ENCODE assay signal across 1 cellular context in the genomic region with DNA sequence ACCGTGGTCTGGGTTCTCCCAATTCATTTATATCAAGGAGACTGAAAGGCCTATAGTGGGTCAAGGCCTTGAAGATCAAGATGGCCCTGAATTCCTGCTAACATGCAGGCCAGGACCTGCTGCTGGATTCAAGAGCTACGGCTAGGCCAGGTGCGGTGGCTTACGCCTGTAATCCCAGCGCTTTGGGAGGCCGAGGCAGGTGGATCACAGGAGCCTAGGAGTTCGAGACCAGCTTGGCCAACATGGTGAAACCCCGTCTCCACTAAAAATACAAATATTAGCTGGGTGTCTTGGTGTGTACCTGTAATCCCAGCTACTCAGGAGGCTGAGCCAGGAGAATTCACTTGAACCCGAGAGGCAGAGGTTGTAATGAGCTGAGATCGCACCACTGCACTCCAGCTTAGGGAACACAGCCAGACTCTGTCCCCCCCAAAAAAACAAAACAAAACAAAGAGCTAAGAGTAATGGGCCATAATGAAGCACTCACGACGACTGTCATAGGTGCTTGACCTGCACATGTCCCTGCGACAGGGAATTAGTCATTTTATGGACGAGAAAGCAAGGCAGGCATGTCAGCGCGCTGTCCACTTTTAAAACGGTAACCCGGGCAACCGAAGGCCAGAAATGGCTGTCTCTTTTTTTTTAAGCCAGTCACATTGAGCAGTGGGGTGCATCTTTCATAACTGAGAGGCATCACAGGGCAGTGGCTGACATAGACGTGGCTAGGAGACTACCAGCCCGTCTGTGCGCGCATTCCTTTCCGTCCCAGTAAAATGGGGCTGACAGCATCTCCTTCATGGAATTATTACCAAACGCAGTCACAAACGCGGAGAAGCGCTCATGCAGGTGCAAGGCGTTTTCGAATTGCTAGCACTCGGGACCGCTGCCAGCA.
A peak's percentile ranks its signal among the peaks of the same experiment; 100 is the strongest.
TF ChIP-seq lines count a peak whose summit lies in the region.

No MANE protein-coding gene starts in this region.

TF ChIP-seq in HepG2, 621 proteins besides CTCF, POLR2A, EP300 and RAD21 (continued from another document and continues in another):
- TF ChIP-seq, protein P1, sequence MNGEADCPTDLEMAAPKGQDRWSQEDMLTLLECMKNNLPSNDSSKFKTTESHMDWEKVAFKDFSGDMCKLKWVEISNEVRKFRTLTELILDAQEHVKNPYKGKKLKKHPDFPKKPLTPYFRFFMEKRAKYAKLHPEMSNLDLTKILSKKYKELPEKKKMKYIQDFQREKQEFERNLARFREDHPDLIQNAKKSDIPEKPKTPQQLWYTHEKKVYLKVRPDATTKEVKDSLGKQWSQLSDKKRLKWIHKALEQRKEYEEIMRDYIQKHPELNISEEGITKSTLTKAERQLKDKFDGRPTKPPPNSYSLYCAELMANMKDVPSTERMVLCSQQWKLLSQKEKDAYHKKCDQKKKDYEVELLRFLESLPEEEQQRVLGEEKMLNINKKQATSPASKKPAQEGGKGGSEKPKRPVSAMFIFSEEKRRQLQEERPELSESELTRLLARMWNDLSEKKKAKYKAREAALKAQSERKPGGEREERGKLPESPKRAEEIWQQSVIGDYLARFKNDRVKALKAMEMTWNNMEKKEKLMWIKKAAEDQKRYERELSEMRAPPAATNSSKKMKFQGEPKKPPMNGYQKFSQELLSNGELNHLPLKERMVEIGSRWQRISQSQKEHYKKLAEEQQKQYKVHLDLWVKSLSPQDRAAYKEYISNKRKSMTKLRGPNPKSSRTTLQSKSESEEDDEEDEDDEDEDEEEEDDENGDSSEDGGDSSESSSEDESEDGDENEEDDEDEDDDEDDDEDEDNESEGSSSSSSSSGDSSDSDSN (CRISPR knock-in tag; IDR thresholded peaks at IDR 0.05), result no peak; the same call in 1 of the 2 replicates
- TF ChIP-seq ZNF674 (CRISPR knock-in tag; IDR thresholded peaks at IDR 0.05; ENCODE audit: low read depth) (0 out of 2 replicates have a peak, but pooled peaks have one; percentile 14), TAF15 (IDR thresholded peaks at IDR 0.05; ENCODE audit: low read depth, low read length, poor library complexity, severe bottlenecking) (peak; percentile 49), SMAD3 (CRISPR knock-in tag; IDR thresholded peaks at IDR 0.05) (peak; percentile 48; the same call in 1 of the 2 replicates), ZNF614 (CRISPR knock-in tag; IDR thresholded peaks at IDR 0.05; ENCODE audit: borderline replicate concordance) (0 out of 2 replicates have a peak, but pooled peaks have one; percentile 7), GABPB1 (CRISPR knock-in tag; IDR thresholded peaks at IDR 0.05) (no peak), ZNF746 (CRISPR knock-in tag; IDR thresholded peaks at IDR 0.05) (no peak; the same call in 1 of the 2 replicates), NFE2L2 (IDR thresholded peaks at IDR 0.05; ENCODE audit: low read length) (no peak), BHLHE40 (IDR thresholded peaks at IDR 0.05; ENCODE audit: low read length) (no peak), KMT2A (CRISPR knock-in tag; IDR thresholded peaks at IDR 0.05) (0 out of 2 replicates have a peak, but pooled peaks have one; percentile 15), AGO2 (optimal IDR thresholded peaks at IDR 0.05; ENCODE audit: low read depth, low read length) (no peak), PHF8 (CRISPR knock-in tag; IDR thresholded peaks at IDR 0.05) (0 out of 2 replicates have a peak, but pooled peaks have one; percentile 22), ZNF672 (CRISPR knock-in tag; IDR thresholded peaks at IDR 0.05) (no peak), NFYB (CRISPR knock-in tag; IDR thresholded peaks at IDR 0.05) (no peak), NPAS2 (CRISPR knock-in tag; IDR thresholded peaks at IDR 0.05; ENCODE audit: borderline replicate concordance) (no peak), ZNF446 (CRISPR knock-in tag; IDR thresholded peaks at IDR 0.05) (peak; percentile 94), POLR2AphosphoS5 (IDR thresholded peaks at IDR 0.05; ENCODE audit: low read depth, low read length) (peak; percentile 58; the same call in 1 of the 2 replicates), EED (CRISPR knock-in tag; IDR thresholded peaks at IDR 0.05) (0 out of 2 replicates have a peak, but pooled peaks have one; percentile 45), ZBTB38 (CRISPR knock-in tag; IDR thresholded peaks at IDR 0.05) (0 out of 2 replicates have a peak, but pooled peaks have one; percentile 64), RBM22 (optimal IDR thresholded peaks at IDR 0.05; ENCODE audit: low read length) (peak; percentile 85), ZNF83 (CRISPR knock-in tag; IDR thresholded peaks at IDR 0.05; ENCODE audit: borderline replicate concordance) (0 out of 2 replicates have a peak, but pooled peaks have one; percentile 23), HNRNPK (IDR thresholded peaks at IDR 0.05; ENCODE audit: low read depth, low read length, poor library complexity, severe bottlenecking) (no peak), CBX5 (CRISPR knock-in tag; IDR thresholded peaks at IDR 0.05; ENCODE audit: borderline replicate concordance) (peak; percentile 10; the same call in 1 of the 2 replicates), NFE2 (CRISPR knock-in tag; IDR thresholded peaks at IDR 0.05) (0 out of 2 replicates have a peak, but pooled peaks have one; percentile 8), ZFP37 (CRISPR knock-in tag; IDR thresholded peaks at IDR 0.05; ENCODE audit: borderline replicate concordance) (no peak), ZBTB42 (CRISPR knock-in tag; IDR thresholded peaks at IDR 0.05) (0 out of 2 replicates have a peak, but pooled peaks have one; percentile 16), IRX3 (CRISPR knock-in tag; IDR thresholded peaks at IDR 0.05; ENCODE audit: borderline replicate concordance, low read depth) (0 out of 2 replicates have a peak, but pooled peaks have one; percentile 77), ZNF616 (CRISPR knock-in tag; IDR thresholded peaks at IDR 0.05; ENCODE audit: low read depth) (0 out of 2 replicates have a peak, but pooled peaks have one; percentile 75), NR2F2 (IDR thresholded peaks at IDR 0.05; ENCODE audit: borderline replicate concordance, low read depth) (0 out of 2 replicates have a peak, but pooled peaks have one; percentile 45), KLF9 (CRISPR knock-in tag; IDR thresholded peaks at IDR 0.05; ENCODE audit: low read depth) (0 out of 2 replicates have a peak, but pooled peaks have one; percentile 14), POLR2G (IDR thresholded peaks at IDR 0.05; ENCODE audit: low read depth, low read length) (peak; percentile 62), SSRP1 (CRISPR knock-in tag; IDR thresholded peaks at IDR 0.05) (0 out of 2 replicates have a peak, but pooled peaks have one; percentile 53), SUZ12 (IDR thresholded peaks at IDR 0.05; ENCODE audit: low read depth, low read length) (no peak), DNMT1 (CRISPR knock-in tag; IDR thresholded peaks at IDR 0.05) (0 out of 2 replicates have a peak, but pooled peaks have one; percentile 14), ZNF781 (CRISPR knock-in tag; IDR thresholded peaks at IDR 0.05; ENCODE audit: borderline replicate concordance, not compliant biosample characterization) (peak; percentile 40), ZNF224 (CRISPR knock-in tag; IDR thresholded peaks at IDR 0.05) (peak; percentile 91; the same call in 1 of the 2 replicates), HNF4G (IDR thresholded peaks at IDR 0.05; ENCODE audit: borderline replicate concordance, low read depth, low read length) (no peak), HNF4G (CRISPR knock-in tag; IDR thresholded peaks at IDR 0.05; ENCODE audit: borderline replicate concordance, low read depth) (no peak; the same call in 1 of the 2 replicates), ZNF468 (CRISPR knock-in tag; IDR thresholded peaks at IDR 0.05) (no peak), RBFOX2 (IDR thresholded peaks at IDR 0.05; ENCODE audit: low read depth, low read length) (no peak)
- TF ChIP-seq, protein P2, sequence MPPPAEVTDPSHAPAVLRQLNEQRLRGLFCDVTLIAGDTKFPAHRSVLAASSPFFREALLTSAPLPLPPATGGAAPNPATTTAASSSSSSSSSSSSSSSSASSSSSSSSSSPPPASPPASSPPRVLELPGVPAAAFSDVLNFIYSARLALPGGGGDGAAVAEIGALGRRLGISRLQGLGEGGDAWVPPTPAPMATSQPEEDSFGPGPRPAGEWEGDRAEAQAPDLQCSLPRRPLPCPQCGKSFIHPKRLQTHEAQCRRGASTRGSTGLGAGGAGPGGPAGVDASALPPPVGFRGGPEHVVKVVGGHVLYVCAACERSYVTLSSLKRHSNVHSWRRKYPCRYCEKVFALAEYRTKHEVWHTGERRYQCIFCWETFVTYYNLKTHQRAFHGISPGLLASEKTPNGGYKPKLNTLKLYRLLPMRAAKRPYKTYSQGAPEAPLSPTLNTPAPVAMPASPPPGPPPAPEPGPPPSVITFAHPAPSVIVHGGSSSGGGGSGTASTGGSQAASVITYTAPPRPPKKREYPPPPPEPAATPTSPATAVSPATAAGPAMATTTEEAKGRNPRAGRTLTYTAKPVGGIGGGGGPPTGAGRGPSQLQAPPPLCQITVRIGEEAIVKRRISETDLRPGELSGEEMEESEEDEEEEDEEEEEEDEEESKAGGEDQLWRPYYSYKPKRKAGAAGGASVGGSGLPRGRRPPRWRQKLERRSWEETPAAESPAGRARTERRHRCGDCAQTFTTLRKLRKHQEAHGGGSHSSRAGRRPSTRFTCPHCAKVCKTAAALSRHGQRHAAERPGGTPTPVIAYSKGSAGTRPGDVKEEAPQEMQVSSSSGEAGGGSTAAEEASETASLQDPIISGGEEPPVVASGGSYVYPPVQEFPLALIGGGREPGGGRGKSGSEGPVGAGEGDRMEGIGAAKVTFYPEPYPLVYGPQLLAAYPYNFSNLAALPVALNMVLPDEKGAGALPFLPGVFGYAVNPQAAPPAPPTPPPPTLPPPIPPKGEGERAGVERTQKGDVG (CRISPR knock-in tag; IDR thresholded peaks at IDR 0.05; ENCODE audit: borderline replicate concordance), result peak; percentile 37; the same call in 1 of the 2 replicates
- TF ChIP-seq, protein P3, sequence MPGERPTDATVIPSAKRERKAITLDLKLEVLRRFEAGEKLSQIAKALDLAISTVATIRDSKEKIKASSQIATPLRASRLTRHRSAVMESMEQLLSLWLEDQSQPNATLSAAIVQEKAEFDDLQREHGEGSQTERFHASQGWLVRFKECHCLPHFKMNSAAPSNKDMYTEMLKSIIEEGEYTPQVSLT (CRISPR knock-in tag; IDR thresholded peaks at IDR 0.05; ENCODE audit: borderline replicate concordance, low read depth), result 0 out of 2 replicates have a peak, but pooled peaks have one; percentile 78
- TF ChIP-seq, protein P4, sequence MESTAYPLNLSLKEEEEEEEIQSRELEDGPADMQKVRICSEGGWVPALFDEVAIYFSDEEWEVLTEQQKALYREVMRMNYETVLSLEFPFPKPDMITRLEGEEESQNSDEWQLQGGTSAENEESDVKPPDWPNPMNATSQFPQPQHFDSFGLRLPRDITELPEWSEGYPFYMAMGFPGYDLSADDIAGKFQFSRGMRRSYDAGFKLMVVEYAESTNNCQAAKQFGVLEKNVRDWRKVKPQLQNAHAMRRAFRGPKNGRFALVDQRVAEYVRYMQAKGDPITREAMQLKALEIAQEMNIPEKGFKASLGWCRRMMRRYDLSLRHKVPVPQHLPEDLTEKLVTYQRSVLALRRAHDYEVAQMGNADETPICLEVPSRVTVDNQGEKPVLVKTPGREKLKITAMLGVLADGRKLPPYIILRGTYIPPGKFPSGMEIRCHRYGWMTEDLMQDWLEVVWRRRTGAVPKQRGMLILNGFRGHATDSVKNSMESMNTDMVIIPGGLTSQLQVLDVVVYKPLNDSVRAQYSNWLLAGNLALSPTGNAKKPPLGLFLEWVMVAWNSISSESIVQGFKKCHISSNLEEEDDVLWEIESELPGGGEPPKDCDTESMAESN (CRISPR knock-in tag; conservative IDR thresholded peaks at IDR 0.05), result no peak
- TF ChIP-seq, protein P5, sequence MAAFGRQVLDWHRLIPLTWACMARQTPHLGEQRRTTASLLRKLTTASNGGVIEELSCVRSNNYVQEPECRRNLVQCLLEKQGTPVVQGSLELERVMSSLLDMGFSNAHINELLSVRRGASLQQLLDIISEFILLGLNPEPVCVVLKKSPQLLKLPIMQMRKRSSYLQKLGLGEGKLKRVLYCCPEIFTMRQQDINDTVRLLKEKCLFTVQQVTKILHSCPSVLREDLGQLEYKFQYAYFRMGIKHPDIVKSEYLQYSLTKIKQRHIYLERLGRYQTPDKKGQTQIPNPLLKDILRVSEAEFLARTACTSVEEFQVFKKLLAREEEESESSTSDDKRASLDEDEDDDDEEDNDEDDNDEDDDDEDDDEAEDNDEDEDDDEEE (CRISPR knock-in tag; IDR thresholded peaks at IDR 0.05), result no peak; the same call in 1 of the 2 replicates
- TF ChIP-seq, protein P6, sequence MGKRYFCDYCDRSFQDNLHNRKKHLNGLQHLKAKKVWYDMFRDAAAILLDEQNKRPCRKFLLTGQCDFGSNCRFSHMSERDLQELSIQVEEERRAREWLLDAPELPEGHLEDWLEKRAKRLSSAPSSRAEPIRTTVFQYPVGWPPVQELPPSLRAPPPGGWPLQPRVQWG (CRISPR knock-in tag; IDR thresholded peaks at IDR 0.05; ENCODE audit: borderline replicate concordance, low read depth), result no peak
- TF ChIP-seq, protein P7, sequence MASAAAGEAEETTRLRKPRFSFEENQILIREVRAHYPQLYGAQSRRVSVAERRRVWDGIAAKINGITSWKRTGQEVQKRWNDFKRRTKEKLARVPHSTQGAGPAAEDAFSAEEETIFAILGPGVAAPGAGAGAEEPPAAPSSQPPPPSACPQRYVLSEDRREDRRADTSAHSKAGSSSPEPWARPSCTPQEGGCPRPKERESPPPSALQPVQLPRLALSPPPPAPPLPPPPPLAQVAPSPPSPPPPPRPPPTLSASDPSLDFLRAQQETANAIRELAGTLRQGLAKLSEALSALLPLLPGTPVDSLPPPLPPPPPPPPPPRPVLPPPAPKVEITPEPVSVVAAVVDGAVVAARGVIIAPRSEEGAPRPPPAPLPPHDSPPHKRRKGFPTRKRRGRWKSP (CRISPR knock-in tag; IDR thresholded peaks at IDR 0.05), result peak; percentile 72; the same call in 1 of the 2 replicates
- TF ChIP-seq, protein P8, sequence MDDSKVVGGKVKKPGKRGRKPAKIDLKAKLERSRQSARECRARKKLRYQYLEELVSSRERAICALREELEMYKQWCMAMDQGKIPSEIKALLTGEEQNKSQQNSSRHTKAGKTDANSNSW (CRISPR knock-in tag; IDR thresholded peaks at IDR 0.05; ENCODE audit: borderline replicate concordance), result peak; percentile 65
- TF ChIP-seq, protein P9, sequence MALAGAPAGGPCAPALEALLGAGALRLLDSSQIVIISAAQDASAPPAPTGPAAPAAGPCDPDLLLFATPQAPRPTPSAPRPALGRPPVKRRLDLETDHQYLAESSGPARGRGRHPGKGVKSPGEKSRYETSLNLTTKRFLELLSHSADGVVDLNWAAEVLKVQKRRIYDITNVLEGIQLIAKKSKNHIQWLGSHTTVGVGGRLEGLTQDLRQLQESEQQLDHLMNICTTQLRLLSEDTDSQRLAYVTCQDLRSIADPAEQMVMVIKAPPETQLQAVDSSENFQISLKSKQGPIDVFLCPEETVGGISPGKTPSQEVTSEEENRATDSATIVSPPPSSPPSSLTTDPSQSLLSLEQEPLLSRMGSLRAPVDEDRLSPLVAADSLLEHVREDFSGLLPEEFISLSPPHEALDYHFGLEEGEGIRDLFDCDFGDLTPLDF (CRISPR knock-in tag; IDR thresholded peaks at IDR 0.05), result no peak
- TF ChIP-seq, protein P10, sequence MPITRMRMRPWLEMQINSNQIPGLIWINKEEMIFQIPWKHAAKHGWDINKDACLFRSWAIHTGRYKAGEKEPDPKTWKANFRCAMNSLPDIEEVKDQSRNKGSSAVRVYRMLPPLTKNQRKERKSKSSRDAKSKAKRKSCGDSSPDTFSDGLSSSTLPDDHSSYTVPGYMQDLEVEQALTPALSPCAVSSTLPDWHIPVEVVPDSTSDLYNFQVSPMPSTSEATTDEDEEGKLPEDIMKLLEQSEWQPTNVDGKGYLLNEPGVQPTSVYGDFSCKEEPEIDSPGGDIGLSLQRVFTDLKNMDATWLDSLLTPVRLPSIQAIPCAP (CRISPR knock-in tag; IDR thresholded peaks at IDR 0.05; ENCODE audit: low read depth), result no peak
